ENCODE assay signal across 30 cellular contexts in genomic region chr3:167565489-167565888, GRCh38.
"Had no signal": no experiment of that assay in that cellular context is flagged by ENCODE, and none has a peak within 500 bp of the region (broad histone marks: within the 10 kb centered on the region; RNA-seq: fewer than 3 reads in every experiment).

No MANE protein-coding gene starts in this region.

- H3K36me3 ChIP-seq: ascending aorta, cardiac muscle cell had no signal

- H3K4me1 ChIP-seq: ascending aorta had no signal

- H3K4me3 ChIP-seq: ascending aorta, cardiac muscle cell had no signal

- H3K27me3 ChIP-seq: ascending aorta, cardiac muscle cell had no signal

- H3K9me3 ChIP-seq: ascending aorta had no signal

- DNase-seq: activated B cell treated with CpG ODN at 0.5 μM for 24 hours; activated CD4-positive, alpha-beta memory T cell treated with anti-CD3 and anti-CD28 coated beads for 36 hours; activated CD4-positive, alpha-beta T cell treated with anti-CD3 and anti-CD28 coated beads for 4 hours; activated CD4-positive, alpha-beta T cell treated with anti-CD3 and anti-CD28 coated beads, Interleukin-2, amount 10 ng/mL, durations not matched to agents 24 days and 14 days; activated CD4-positive, alpha-beta T cell treated with anti-CD3 and anti-CD28 coated beads, Interleukin-2, amount 50 U/mL, for 1 hour; activated CD4-positive, alpha-beta T cell treated with anti-CD3 and anti-CD28 coated beads, Interleukin-2, amount 50 U/mL, for 4 hours; activated CD4-positive, CD25-positive, alpha-beta regulatory T cell treated with anti-CD3 and anti-CD28 coated beads, Interleukin-2, amount 50 U/mL, for 72 hours; activated CD8-positive, alpha-beta memory T cell treated with anti-CD3 and anti-CD28 coated beads, Interleukin-2, amount 50 U/mL, for 4 hours; activated CD8-positive, alpha-beta T cell treated with anti-CD3 and anti-CD28 coated beads for 36 hours; activated effector memory CD4-positive, alpha-beta T cell treated with anti-CD3 and anti-CD28 coated beads, Interleukin-2, amount 50 U/mL, for 16 hours; activated naive CD4-positive, alpha-beta T cell treated with anti-CD3 and anti-CD28 coated beads, Interleukin-2, amount 10 ng/mL, durations not matched to agents 7 days and 5 days; activated naive CD4-positive, alpha-beta T cell treated with Interleukin-2 at 50 U/mL for 16 hours; activated naive CD8-positive, alpha-beta T cell treated with anti-CD3 and anti-CD28 coated beads, Interleukin-2, amount 10 ng/mL, durations not matched to agents 7 days and 5 days; activated naive CD8-positive, alpha-beta T cell treated with anti-CD3 and anti-CD28 coated beads, Interleukin-2, amount 50 U/mL, for 24 hours; activated T-cell treated with anti-CD3 and anti-CD28 coated beads for 4 hours; activated T-cell treated with anti-CD3 and anti-CD28 coated beads, Interleukin-2, amount 50 U/mL, for 1 hour; activated T-cell treated with anti-CD3 and anti-CD28 coated beads, Interleukin-2, amount 50 U/mL, for 4 hours; activated T-cell treated with anti-CD3 and anti-CD28 coated beads, Interleukin-2, amount 50 U/mL, for 72 hours; amygdala; anterior cingulate cortex; caudate nucleus; cerebellar nuclear complex; T-helper 1 cell; T-helper 2 cell; T-helper 9 cell had no signal

- FAIRE-seq: bronchial epithelial cell, TTC549 had no signal

- H3K27ac ChIP-seq: ascending aorta, cardiac muscle cell, VCaP had no signal
